Comparison of ENCODE assay signal across 1 cellular context in genomic region chr5:43465455-43465854, GRCh38. TPM values are rescaled to one million over a fixed set of nuclear protein-coding genes. Genes with fewer than 3 reads are reported as not detected.
"Had no signal": no experiment of that assay in that cellular context is flagged by ENCODE, and none has a peak within 500 bp of the region (broad histone marks: within the 10 kb centered on the region; RNA-seq: fewer than 3 reads in every experiment).

No MANE protein-coding gene starts in this region.

RNA-seq across cellular contexts. Expression of gene CCL28, which starts 53.3 kb away (rescaled TPM):
- total RNA-seq: mesothelial cell of epicardium had no signal
